ENCODE assay signal across 17 cellular contexts in genomic region chr11:27055065-27055682, GRCh38. TPM values are rescaled to one million over a fixed set of nuclear protein-coding genes. Genes with fewer than 3 reads are reported as not detected.
DNase-seq lines count a peak whose midpoint lies in the region; ATAC-seq, FAIRE-seq and TF ChIP-seq lines count a peak whose summit lies in the region.
"Had no signal": no experiment of that assay in that cellular context is flagged by ENCODE, and none has a peak within 500 bp of the region (broad histone marks: within the 10 kb centered on the region; RNA-seq: fewer than 3 reads in every experiment).

No MANE protein-coding gene starts in this region.

- no peak overlapping the region for H3K9ac ChIP-seq in IMR-90 (ENCODE audit: low read depth, low read length)
- no peak overlapping the region for H3K9ac ChIP-seq in astrocyte (ENCODE audit: low read length)
- H3K9ac ChIP-seq in kidney (ENCODE audit: low read length in 2 of 2), result peak overlapping the region in 1 of 2 donors; percentile 30

- in situ Hi-C loops in IMR-90 (cut with MboI; ENCODE audit: low sequenced_read_pairs), result no loop called here

- H2BK15ac ChIP-seq in IMR-90 (ENCODE audit: low read depth, low read length), result no peak overlapping the region

- no peak overlapping the region for H3K23ac ChIP-seq in IMR-90 (ENCODE audit: low read depth, low read length)

- H2AK9ac ChIP-seq in IMR-90 (replicated peaks; ENCODE audit: low read depth, low read length, poor library complexity), result no peak overlapping the region

- ATAC-seq in IMR-90 (ENCODE audit: low read depth), result peak; percentile 32

- no peaks in the 10 kb centered on the region for H3K79me2 ChIP-seq in astrocyte (ENCODE audit: insufficient read depth, low read length)

- H4K8ac ChIP-seq in IMR-90 (ENCODE audit: low read depth in 2 of 2, low read length in 2 of 2), result no peak overlapping the region

- H2AFZ ChIP-seq in IMR-90 (replicated peaks; ENCODE audit: low read length, poor library complexity), result no peak overlapping the region
- H2AFZ ChIP-seq in astrocyte (ENCODE audit: low read depth, low read length), result no peak overlapping the region

- H3K79me1 ChIP-seq in IMR-90 (ENCODE audit: low read depth in 1 of 2, low read length in 2 of 2), result no peaks in the 10 kb centered on the region

- H3K36me3 ChIP-seq in IMR-90 (ENCODE audit: control insufficient read depth, insufficient read depth, low read length), result no peaks in the 10 kb centered on the region
- H3K36me3 ChIP-seq in astrocyte (ENCODE audit: insufficient read depth, low read length), result no peaks in the 10 kb centered on the region
- H3K36me3 ChIP-seq in kidney (ENCODE audit: control insufficient read depth in 1 of 2, insufficient read depth in 2 of 2, low read length in 2 of 2), result no peaks in the 10 kb centered on the region
- H3K36me3 ChIP-seq: HAP-1, stomach had no signal

- dilution Hi-C loops in IMR-90 (cut with HindIII; ENCODE audit: low sequenced_read_pairs, unreplicated experiment), result no loop called here

- no peak overlapping the region for H3K4me3 ChIP-seq in IMR-90 (ENCODE audit: insufficient read depth, low read depth, low read length)
- no peak overlapping the region for H3K4me3 ChIP-seq in astrocyte (ENCODE audit: insufficient read depth, low read depth, low read length)
- H3K4me3 ChIP-seq in kidney (ENCODE audit: low read length in 2 of 2), result peak overlapping the region; percentile 56 to 74
- H3K4me3 ChIP-seq: coronary artery, HAP-1, stomach had no signal

- no peaks in the 10 kb centered on the region for H3K9me1 ChIP-seq in IMR-90 (ENCODE audit: insufficient read depth, low read length)

- WGBS in IMR-90 (ENCODE audit: extremely low coverage in 2 of 2, insufficient read length in 1 of 2), 2 experiments, result 87% methylated on average over 3 of the region's 6 CpGs; no CpG with 5 or more reads in 1 of the 2 experiments

- no peaks in the 10 kb centered on the region for H3K27me3 Mint-ChIP-seq in astrocyte (ENCODE audit: low read depth, unreplicated experiment)

- H3K9me3 ChIP-seq in IMR-90 (ENCODE audit: control insufficient read depth, insufficient read depth, low read length) (no peaks in the 10 kb centered on the region; the same call in 1 of the 2 replicates), astrocyte (ENCODE audit: insufficient read depth, low read depth, low read length) (no peaks in the 10 kb centered on the region), kidney (ENCODE audit: control insufficient read depth in 1 of 2, low read length in 2 of 2) (no peaks in the 10 kb centered on the region)
- H3K9me3 ChIP-seq: HAP-1 had no signal

- H3K36me3 Mint-ChIP-seq in astrocyte (ENCODE audit: low read depth, unreplicated experiment), result peaks cover 2% of the 10 kb centered on the region

- TF ChIP-seq CTCF in IMR-90 (conservative IDR thresholded peaks at IDR 0.05; ENCODE audit: low read depth, low read length) (no peak), astrocyte (IDR thresholded peaks at IDR 0.05; ENCODE audit: insufficient read depth, low read depth, low read length) (no peak), kidney (IDR thresholded peaks at IDR 0.05; ENCODE audit: borderline replicate concordance, extremely low read depth, insufficient read depth) (no peak)

- H2BK20ac ChIP-seq in IMR-90 (ENCODE audit: low read depth, low read length), result no peak overlapping the region

- intact Hi-C loops in IMR-90 (cut with micrococcal nuclease) (no loop called here), kidney (cut with DNase I) (no loop called here)

- H2BK120ac ChIP-seq in IMR-90 (ENCODE audit: low read depth, low read length), result no peak overlapping the region

- H2BK5ac ChIP-seq in IMR-90 (ENCODE audit: low read depth, low read length, poor library complexity, severe bottlenecking), result no peak overlapping the region

- H3K4me1 ChIP-seq in IMR-90 (ENCODE audit: control insufficient read depth, insufficient read depth, low read length) (peaks cover 3% of the 10 kb centered on the region; the same call in 1 of the 2 replicates), astrocyte (ENCODE audit: insufficient read depth, low read length) (peaks cover 7% of the 10 kb centered on the region), kidney (ENCODE audit: control insufficient read depth in 1 of 2, insufficient read depth in 1 of 2, low read depth in 1 of 2, low read length in 2 of 2) (no peaks in the 10 kb centered on the region)
- H3K4me1 ChIP-seq: HAP-1, stomach had no signal

- no TSS peak for BruUV-seq in IMR-90 (replicated peaks; lab: Mats Ljungman, UMichigan)

- H3K14ac ChIP-seq in IMR-90 (replicated peaks; ENCODE audit: low read depth, low read length), result no peak overlapping the region

- no peak overlapping the region for H3K18ac ChIP-seq in IMR-90 (ENCODE audit: low read depth, low read length)

- H2AK5ac ChIP-seq in IMR-90 (ENCODE audit: low read depth, low read length), result no peak overlapping the region

- no peak for TF ChIP-seq POLR2A in IMR-90 (IDR thresholded peaks at IDR 0.05; ENCODE audit: low read depth, low read length)

- H3K4me1 Mint-ChIP-seq in astrocyte (ENCODE audit: low read depth, unreplicated experiment), result peaks cover 17% of the 10 kb centered on the region

- no peak overlapping the region for H3K56ac ChIP-seq in IMR-90 (ENCODE audit: extremely low read depth, insufficient read depth, low read length)

- H3K4ac ChIP-seq in IMR-90 (ENCODE audit: low read depth, low read length), result no peak overlapping the region

- peaks cover 2% of the 10 kb centered on the region for H3K9me3 Mint-ChIP-seq in astrocyte (ENCODE audit: unreplicated experiment)
- H3K9me3 Mint-ChIP-seq: T-helper 2 cell treated with Interferon-gamma antibody and Interleukin-4, amounts not matched to agents 5 μg/mL and 100 μg/mL, for 36 hours had no signal

- no peak overlapping the region; the same call in 1 of the 2 replicates for H3K4me2 ChIP-seq in IMR-90 (ENCODE audit: low read depth, low read length)
- H3K4me2 ChIP-seq in astrocyte (ENCODE audit: low read length), result peak overlapping the region; percentile 15

- no peak overlapping the region for H4K91ac ChIP-seq in IMR-90 (ENCODE audit: insufficient read depth, low read depth, low read length)

- no peak overlapping the region for H3K4me3 Mint-ChIP-seq in astrocyte (ENCODE audit: unreplicated experiment)
- H3K4me3 Mint-ChIP-seq: T-helper 2 cell treated with Interferon-gamma antibody and Interleukin-4, amounts not matched to agents 5 μg/mL and 100 μg/mL, for 36 hours had no signal

- TF ChIP-seq RAD21 in IMR-90 (IDR thresholded peaks at IDR 0.05; ENCODE audit: low read length), result no peak

- peak overlapping the region; percentile 9 for H3K27ac Mint-ChIP-seq in astrocyte (ENCODE audit: unreplicated experiment)
- H3K27ac Mint-ChIP-seq: T-helper 2 cell treated with Interferon-gamma antibody and Interleukin-4, amounts not matched to agents 5 μg/mL and 100 μg/mL, for 36 hours had no signal

- H4K20me1 ChIP-seq in IMR-90 (ENCODE audit: insufficient read depth, low read length) (no peaks in the 10 kb centered on the region), astrocyte (ENCODE audit: insufficient read depth, low read length) (no peaks in the 10 kb centered on the region)

- DNase-seq in IMR-90, result peak; percentile 37
- DNase-seq in astrocyte (ENCODE audit: low read depth), result peak; percentile 91
- DNase-seq in kidney, result no peak
- DNase-seq in stromal cell of bone marrow (ENCODE audit: low read depth), result peak; percentile 36
- no peak for DNase-seq in ecto neural progenitor cell (ENCODE audit: low spot score)
- DNase-seq in activated naive CD4-positive, alpha-beta T cell treated with anti-CD3 and anti-CD28 coated beads, Interleukin-2, amount 50 U/mL, for 16 hours, result no peak
- no peak for DNase-seq in epidermal melanocyte (ENCODE audit: insufficient read length, low spot score)
- DNase-seq: activated CD4-positive, alpha-beta T cell treated with anti-CD3 and anti-CD28 coated beads, Interleukin-2, amount 50 U/mL, for 4 hours; activated gamma-delta T cell; glutamatergic neuron; NCI-H2081; stomach had no signal

- H3K27ac ChIP-seq in IMR-90 (ENCODE audit: insufficient read depth, low read length) (no peak overlapping the region), astrocyte (ENCODE audit: low read depth, low read length) (no peak overlapping the region), kidney (ENCODE audit: low read depth in 2 of 2, low read length in 2 of 2) (peak overlapping the region in 1 of 2 donors; percentile 22)
- H3K27ac ChIP-seq: coronary artery, stomach had no signal

- FAIRE-seq in astrocyte (lab: Jason Lieb, UNC) (peak; percentile 17), kidney (lab: Jason Lieb, UNC) (peak; percentile 78)
- FAIRE-seq: D721Med, GM12891 had no signal

- POLR2A ChIA-PET in IMR-90 (lab: Charles Lee; ENCODE audit: unreplicated experiment), result no interaction called here

- H4K5ac ChIP-seq in IMR-90 (ENCODE audit: low read depth, low read length), result no peak overlapping the region

- H3K27me3 ChIP-seq in IMR-90 (ENCODE audit: control insufficient read depth, insufficient read depth, low read length) (no peaks in the 10 kb centered on the region), astrocyte (ENCODE audit: insufficient read depth, low read length) (no peaks in the 10 kb centered on the region)
- H3K27me3 ChIP-seq: stomach had no signal

- CTCF ChIA-PET in IMR-90 (lab: Yijun Ruan, JAX), result no interaction called here

TF ChIP-seq in IMR-90, 13 proteins besides CTCF, POLR2A, EP300 and RAD21:
- TF ChIP-seq MAFK (IDR thresholded peaks at IDR 0.05; ENCODE audit: low read depth, low read length) (peak; percentile 87), SMC3 (IDR thresholded peaks at IDR 0.05; ENCODE audit: low read depth, low read length) (no peak)

RNA-seq across cellular contexts. Expression of gene BBOX1, which starts 14.6 kb away (rescaled TPM):
- not detected in 2 replicates for total RNA-seq in IMR-90 (2012; rRNA removed)
- polyA plus RNA-seq in IMR-90 (2012; rRNA removed), result not detected in 2 replicates
- not detected in 2 replicates for polyA plus RNA-seq in IMR-90 (2012; cell fraction: cytosol; rRNA removed)
- polyA plus RNA-seq in IMR-90 (2012; cell fraction: nucleus; rRNA removed; ENCODE audit: low replicate concordance), result not detected in 2 replicates
- total RNA-seq in astrocyte, result 0.39 and 0.62 TPM in 2 replicates
- total RNA-seq in kidney, result 159 TPM
- polyA plus RNA-seq in kidney (ENCODE audit: insufficient read depth, low read depth, low replicate concordance), result 414 TPM

Comparison
In these comparisons a context has a peak if more than half of its experiments do, and no peak if none do; other contexts are left out.
1. DNase-seq: peak in IMR-90 (single experiment), astrocyte (single experiment) and stromal cell of bone marrow (single experiment); none in kidney (single experiment), ecto neural progenitor cell (single experiment), activated naive CD4-positive, alpha-beta T cell treated with anti-CD3 and anti-CD28 coated beads, Interleukin-2, amount 50 U/mL, for 16 hours (single experiment) and epidermal melanocyte (single experiment).
2. H3K4me3 ChIP-seq: peak in kidney (2 of 2); none in IMR-90 (single experiment) and astrocyte (single experiment).
3. RNA of gene BBOX1, which starts 14.6 kb away (total RNA-seq): 159 TPM in kidney (single experiment); 0.39 to 0.62 TPM in astrocyte and not detected in IMR-90; every median in the first group is over 10 times any median in the second.